10 cellular contexts compared by ENCODE assay signal in genomic region chr11:8671242-8671641, GRCh38. TPM values are rescaled to one million over a fixed set of nuclear protein-coding genes. Genes with fewer than 3 reads are reported as not detected.
DNase-seq lines count a peak whose midpoint lies in the region; ATAC-seq lines count a peak whose summit lies in the region.
"Had no signal": no experiment of that assay in that cellular context is flagged by ENCODE, and none has a peak within 500 bp of the region (broad histone marks: within the 10 kb centered on the region; RNA-seq: fewer than 3 reads in every experiment).

No MANE protein-coding gene starts in this region.

- H3K27me3 ChIP-seq in iPS-20b (ENCODE audit: insufficient read depth, low read length): no peaks in the 10 kb centered on the region
- H3K27me3 ChIP-seq in naive thymus-derived CD4-positive, alpha-beta T cell (ENCODE audit: control insufficient read depth in 2 of 2, insufficient read depth in 2 of 2, low read length in 2 of 2): no peaks in the 10 kb centered on the region

- H3K9ac ChIP-seq in iPS-20b (ENCODE audit: low read depth, low read length): peak overlapping the region; percentile 76

- intact Hi-C loops in naive thymus-derived CD4-positive, alpha-beta T cell (cut with micrococcal nuclease): no loop called here

- CTCF ChIA-PET in naive thymus-derived CD4-positive, alpha-beta T cell (lab: Charles Lee): no interaction called here

- POLR2A ChIA-PET in naive thymus-derived CD4-positive, alpha-beta T cell (lab: Charles Lee): interaction anchor here (0.8 kb wide), 1 partner anchor 11 kb away, joined by 3 read pairs; no protein-coding TSS in a partner anchor

- H3K4me1 Mint-ChIP-seq in stimulated activated naive B cell treated with anti-CD40 and anti-IgM and Interleukin-4, amounts not matched to agents 10 μg/mL and 1 μg/mL and 100 μg/mL, for 72 hours: peaks cover 0 to 6% of the 10 kb centered on the region in 2 donors
- H3K4me1 Mint-ChIP-seq in naive thymus-derived CD4-positive, alpha-beta T cell: peaks cover 0 to 21% (median 0%) of the 10 kb centered on the region in 7 donors

- H3K4me3 Mint-ChIP-seq in stimulated activated naive B cell treated with anti-CD40 and anti-IgM and Interleukin-4, amounts not matched to agents 10 μg/mL and 1 μg/mL and 100 μg/mL, for 72 hours: no peak overlapping the region
- H3K4me3 Mint-ChIP-seq in naive thymus-derived CD4-positive, alpha-beta T cell: no peak overlapping the region
- H3K4me3 Mint-ChIP-seq: stimulated activated naive CD8-positive, alpha-beta T cell treated with anti-CD3 and anti-CD28 coated beads, Interleukin-15, Interleukin-2, amounts not matched to agents 100 ng/mL and 50 ng/mL, for 24 hours had no signal

- H3K27ac Mint-ChIP-seq in stimulated activated naive B cell treated with anti-CD40 and anti-IgM and Interleukin-4, amounts not matched to agents 10 μg/mL and 1 μg/mL and 100 μg/mL, for 72 hours: peak overlapping the region; percentile 14
- H3K27ac Mint-ChIP-seq in naive thymus-derived CD4-positive, alpha-beta T cell: peak overlapping the region in 1 of 9 donors; percentile 20
- H3K27ac Mint-ChIP-seq: stimulated activated naive CD8-positive, alpha-beta T cell treated with anti-CD3 and anti-CD28 coated beads, Interleukin-15, Interleukin-2, amounts not matched to agents 100 ng/mL and 50 ng/mL, for 24 hours had no signal

- peaks cover 19% of the 10 kb centered on the region for H3K4me1 ChIP-seq in iPS-20b (ENCODE audit: insufficient read depth, low read length)
- H3K4me1 ChIP-seq in naive thymus-derived CD4-positive, alpha-beta T cell (ENCODE audit: control insufficient read depth in 2 of 2, insufficient read depth in 2 of 2, low read length in 2 of 2): no peaks in the 10 kb centered on the region

- H3K9me3 Mint-ChIP-seq in stimulated activated naive B cell treated with anti-CD40 and anti-IgM and Interleukin-4, amounts not matched to agents 10 μg/mL and 1 μg/mL and 100 μg/mL, for 72 hours: no peaks in the 10 kb centered on the region
- H3K9me3 Mint-ChIP-seq in naive thymus-derived CD4-positive, alpha-beta T cell: no peaks in the 10 kb centered on the region
- H3K9me3 Mint-ChIP-seq: stimulated activated naive CD8-positive, alpha-beta T cell treated with anti-CD3 and anti-CD28 coated beads, Interleukin-15, Interleukin-2, amounts not matched to agents 100 ng/mL and 50 ng/mL, for 24 hours had no signal

- peak overlapping the region; percentile 90 for H3K27ac ChIP-seq in iPS-20b (ENCODE audit: low read length)
- no peak overlapping the region for H3K27ac ChIP-seq in naive thymus-derived CD4-positive, alpha-beta T cell (ENCODE audit: low read depth, low read length)
- H3K27ac ChIP-seq: 22Rv1 had no signal

- H3K36me3 Mint-ChIP-seq in stimulated activated naive B cell treated with anti-CD40 and anti-IgM and Interleukin-4, amounts not matched to agents 10 μg/mL and 1 μg/mL and 100 μg/mL, for 72 hours: peaks cover 16 to 29% of the 10 kb centered on the region in 2 donors
- H3K36me3 Mint-ChIP-seq in naive thymus-derived CD4-positive, alpha-beta T cell: peaks cover 9 to 47% (median 36%) of the 10 kb centered on the region in 5 donors

- peak overlapping the region; percentile 46; the same call in 1 of the 2 replicates for H3K4me3 ChIP-seq in iPS-20b (ENCODE audit: low read length)
- no peak overlapping the region for H3K4me3 ChIP-seq in naive thymus-derived CD4-positive, alpha-beta T cell (ENCODE audit: low read length)

- no peaks in the 10 kb centered on the region for H3K36me3 ChIP-seq in iPS-20b (ENCODE audit: insufficient read depth, low read depth, low read length)
- peaks cover 0 to 24% (median 8%) of the 10 kb centered on the region in 3 experiments for H3K36me3 ChIP-seq in naive thymus-derived CD4-positive, alpha-beta T cell (ENCODE audit: control insufficient read depth in 2 of 3, insufficient read depth in 3 of 3, low read length in 3 of 3)

- peak in 1 of 2 donors; percentile 19 for ATAC-seq in stimulated activated naive B cell treated with anti-CD40 and anti-IgM and Interleukin-4, amounts not matched to agents 10 μg/mL and 1 μg/mL and 100 μg/mL, for 72 hours (replicated peaks)
- ATAC-seq in GM21825 (IDR thresholded peaks at IDR 0.05; ENCODE audit: unreplicated experiment): no peak
- ATAC-seq in naive thymus-derived CD4-positive, alpha-beta T cell: no peak

- DNase-seq in NCI-H1092 treated with DMSO at 0.1 percent for 48 hours (lab: John Stamatoyannopoulos, UW) (peak; percentile 23), NCI-H1092 (lab: John Stamatoyannopoulos, UW) (no peak), brain pericyte (ENCODE audit: low read depth, low spot score) (peak; percentile 75), SIG-M5 (lab: John Stamatoyannopoulos, UW) (no peak)
- DNase-seq in stimulated activated naive B cell treated with anti-CD40 and anti-IgM and Interleukin-4, amounts not matched to agents 10 μg/mL and 1 μg/mL and 100 μg/mL, for 72 hours: no peak
- no peak for DNase-seq in naive thymus-derived CD4-positive, alpha-beta T cell

- H3K9me3 ChIP-seq in iPS-20b (ENCODE audit: insufficient read depth, low read depth, low read length): no peaks in the 10 kb centered on the region
- H3K9me3 ChIP-seq in naive thymus-derived CD4-positive, alpha-beta T cell (ENCODE audit: control insufficient read depth in 2 of 3, low read length in 3 of 3): no peaks in the 10 kb centered on the region

- no peaks in the 10 kb centered on the region for H3K27me3 Mint-ChIP-seq in stimulated activated naive B cell treated with anti-CD40 and anti-IgM and Interleukin-4, amounts not matched to agents 10 μg/mL and 1 μg/mL and 100 μg/mL, for 72 hours
- H3K27me3 Mint-ChIP-seq in naive thymus-derived CD4-positive, alpha-beta T cell: no peaks in the 10 kb centered on the region
- H3K27me3 Mint-ChIP-seq: stimulated activated naive CD8-positive, alpha-beta T cell treated with anti-CD3 and anti-CD28 coated beads, Interleukin-15, Interleukin-2, amounts not matched to agents 100 ng/mL and 50 ng/mL, for 24 hours had no signal

RNA-seq across cellular contexts. Expression of gene TRIM66, which starts 11.2 kb away (rescaled TPM):
- 10 to 100 TPM; 16.0 to 37.6 (median 24.2) TPM for total RNA-seq in naive thymus-derived CD4-positive, alpha-beta T cell
- polyA plus RNA-seq in naive thymus-derived CD4-positive, alpha-beta T cell: under 1 TPM; 0.32 to 0.85 TPM

RNA-seq across cellular contexts. Expression of gene RPL27A, which starts 11.3 kb away (rescaled TPM):
- 1,000 to 10,000 TPM in 4 of 5 experiments, 100 to 1,000 TPM in 1; 758 to 2,116 (median 1,670) TPM for total RNA-seq in naive thymus-derived CD4-positive, alpha-beta T cell
- polyA plus RNA-seq in naive thymus-derived CD4-positive, alpha-beta T cell: 1,000 to 10,000 TPM; 4,766 to 4,835 TPM

Comparison
In these comparisons a context has a peak if more than half of its experiments do, and no peak if none do; other contexts are left out.
1. DNase-seq: peak in NCI-H1092 treated with DMSO at 0.1 percent for 48 hours (single experiment) and brain pericyte (single experiment); none in NCI-H1092 (single experiment), stimulated activated naive B cell treated with anti-CD40 and anti-IgM and Interleukin-4, amounts not matched to agents 10 μg/mL and 1 μg/mL and 100 μg/mL, for 72 hours (single experiment), SIG-M5 (single experiment) and naive thymus-derived CD4-positive, alpha-beta T cell (0 of 9).